In genomic region chr1:40094481-40095110, GRCh38 we compare ENCODE assay signal across 18 cellular contexts. TPM values are rescaled to one million over a fixed set of nuclear protein-coding genes. Genes with fewer than 3 reads are reported as not detected.
DNase-seq lines count a peak whose midpoint lies in the region; ATAC-seq and TF ChIP-seq lines count a peak whose summit lies in the region.
"Had no signal": no experiment of that assay in that cellular context is flagged by ENCODE, and none has a peak within 500 bp of the region (broad histone marks: within the 10 kb centered on the region; RNA-seq: fewer than 3 reads in every experiment).

No MANE protein-coding gene starts in this region.

- H3K9me3 ChIP-seq in left lung (no peaks in the 10 kb centered on the region), upper lobe of right lung (no peaks in the 10 kb centered on the region), MG63 (no peaks in the 10 kb centered on the region)
- H3K9me3 ChIP-seq: psoas muscle had no signal

- no peak for DNase-seq in T-helper 2 cell treated with Interferon-gamma antibody and Interleukin-4, amounts not matched to agents 5 μg/mL and 100 μg/mL, for 36 hours (ENCODE audit: low spot score)
- DNase-seq in T-helper 2 cell (no peak), NCI-H2227 treated with DMSO at 0.1 percent for 48 hours (lab: John Stamatoyannopoulos, UW) (peak; percentile 88), left lung (no peak), upper lobe of right lung (no peak), MG63 (no peak), NCI-H2107 treated with DMSO at 0.1 percent for 48 hours (lab: John Stamatoyannopoulos, UW; ENCODE audit: unreplicated experiment) (no peak)
- no peak for DNase-seq in activated CD4-positive, alpha-beta T cell treated with anti-CD3 and anti-CD28 coated beads, Interleukin-2, amount 10 ng/mL, durations not matched to agents 24 days and 14 days
- DNase-seq: activated CD4-positive, alpha-beta T cell treated with anti-CD3 and anti-CD28 coated beads, Interleukin-2, amount 50 U/mL, for 4 hours; activated naive CD4-positive, alpha-beta T cell treated with anti-CD3 and anti-CD28 coated beads for 36 hours; activated T-cell treated with anti-CD3 and anti-CD28 coated beads for 4 hours; GOT3; IMR-90; mesenchymal stem cell; NCI-H1105 treated with DMSO at 0.1 percent for 48 hours; NCI-H2171; nephron progenitor cell; psoas muscle had no signal

- peaks cover 29% of the 10 kb centered on the region for H3K4me1 Mint-ChIP-seq in T-helper 2 cell treated with Interferon-gamma antibody and Interleukin-4, amounts not matched to agents 5 μg/mL and 100 μg/mL, for 36 hours (ENCODE audit: low read depth)
- peaks cover 35% of the 10 kb centered on the region for H3K4me1 Mint-ChIP-seq in activated CD4-positive, alpha-beta T cell treated with anti-CD3 and anti-CD28 coated beads, Interleukin-2, amount 10 ng/mL, durations not matched to agents 24 days and 14 days

- no peaks in the 10 kb centered on the region for H3K27me3 ChIP-seq in left lung
- no peaks in the 10 kb centered on the region for H3K27me3 ChIP-seq in upper lobe of right lung
- H3K27me3 ChIP-seq in MG63 = no peaks in the 10 kb centered on the region

- H3K4me3 ChIP-seq in left lung = no peak overlapping the region
- no peak overlapping the region for H3K4me3 ChIP-seq in upper lobe of right lung
- no peak overlapping the region for H3K4me3 ChIP-seq in MG63
- H3K4me3 ChIP-seq: psoas muscle had no signal

- intact Hi-C loops in left lung (cut with DNase I) = no loop called here
- intact Hi-C loops in upper lobe of right lung (cut with DNase I) = no loop called here
- intact Hi-C loops in activated CD4-positive, alpha-beta T cell treated with anti-CD3 and anti-CD28 coated beads, Interleukin-2, amount 10 ng/mL, durations not matched to agents 24 days and 14 days (cut with micrococcal nuclease) = no loop called here

- H3K27ac Mint-ChIP-seq in T-helper 2 cell treated with Interferon-gamma antibody and Interleukin-4, amounts not matched to agents 5 μg/mL and 100 μg/mL, for 36 hours = peak overlapping the region; percentile 50
- no peak overlapping the region for H3K27ac Mint-ChIP-seq in activated CD4-positive, alpha-beta T cell treated with anti-CD3 and anti-CD28 coated beads, Interleukin-2, amount 10 ng/mL, durations not matched to agents 24 days and 14 days
- H3K27ac Mint-ChIP-seq: activated naive CD4-positive, alpha-beta T cell treated with anti-CD3 and anti-CD28 coated beads for 36 hours; nephron progenitor cell had no signal

- no peaks in the 10 kb centered on the region for H3K27me3 Mint-ChIP-seq in T-helper 2 cell treated with Interferon-gamma antibody and Interleukin-4, amounts not matched to agents 5 μg/mL and 100 μg/mL, for 36 hours (ENCODE audit: low read depth)
- H3K27me3 Mint-ChIP-seq in activated CD4-positive, alpha-beta T cell treated with anti-CD3 and anti-CD28 coated beads, Interleukin-2, amount 10 ng/mL, durations not matched to agents 24 days and 14 days = no peaks in the 10 kb centered on the region

- no peak for ATAC-seq in left lung
- ATAC-seq in upper lobe of right lung = peak; percentile 39
- ATAC-seq: psoas muscle had no signal

- TF ChIP-seq CTCF in left lung (IDR thresholded peaks at IDR 0.05) (no peak), upper lobe of right lung (IDR thresholded peaks at IDR 0.05) (no peak)

- H3K36me3 Mint-ChIP-seq in T-helper 2 cell treated with Interferon-gamma antibody and Interleukin-4, amounts not matched to agents 5 μg/mL and 100 μg/mL, for 36 hours (ENCODE audit: low read depth) = peaks cover 24% of the 10 kb centered on the region
- H3K36me3 Mint-ChIP-seq in activated CD4-positive, alpha-beta T cell treated with anti-CD3 and anti-CD28 coated beads, Interleukin-2, amount 10 ng/mL, durations not matched to agents 24 days and 14 days (ENCODE audit: low read depth) = peaks cover 36% of the 10 kb centered on the region

- H3K36me3 ChIP-seq in left lung = peaks cover 0 to 26% of the 10 kb centered on the region in 2 donors
- H3K36me3 ChIP-seq in upper lobe of right lung = peaks cover 27% of the 10 kb centered on the region
- peaks cover 12% of the 10 kb centered on the region for H3K36me3 ChIP-seq in MG63

- peak overlapping the region; percentile 55 to 84 for H3K27ac ChIP-seq in left lung
- H3K27ac ChIP-seq in upper lobe of right lung = peak overlapping the region; percentile 12
- H3K27ac ChIP-seq: psoas muscle had no signal

- no peaks in the 10 kb centered on the region for H3K9me3 Mint-ChIP-seq in T-helper 2 cell treated with Interferon-gamma antibody and Interleukin-4, amounts not matched to agents 5 μg/mL and 100 μg/mL, for 36 hours
- H3K9me3 Mint-ChIP-seq in activated CD4-positive, alpha-beta T cell treated with anti-CD3 and anti-CD28 coated beads, Interleukin-2, amount 10 ng/mL, durations not matched to agents 24 days and 14 days = no peaks in the 10 kb centered on the region
- H3K9me3 Mint-ChIP-seq: activated naive CD4-positive, alpha-beta T cell treated with anti-CD3 and anti-CD28 coated beads for 36 hours; nephron progenitor cell had no signal

- no peak overlapping the region for H3K4me3 Mint-ChIP-seq in T-helper 2 cell treated with Interferon-gamma antibody and Interleukin-4, amounts not matched to agents 5 μg/mL and 100 μg/mL, for 36 hours
- no peak overlapping the region for H3K4me3 Mint-ChIP-seq in activated CD4-positive, alpha-beta T cell treated with anti-CD3 and anti-CD28 coated beads, Interleukin-2, amount 10 ng/mL, durations not matched to agents 24 days and 14 days
- H3K4me3 Mint-ChIP-seq: activated naive CD4-positive, alpha-beta T cell treated with anti-CD3 and anti-CD28 coated beads for 36 hours had no signal

- H3K4me1 ChIP-seq in left lung (peaks cover 0 to 48% of the 10 kb centered on the region in 2 donors), upper lobe of right lung (peaks cover 12% of the 10 kb centered on the region)

RNA-seq across cellular contexts. Expression of gene PPT1, which starts 2.5 kb away (rescaled TPM):
- total RNA-seq in left lung (100 to 1,000 TPM; 164 to 195 TPM), upper lobe of right lung (166 TPM)
- 67.5 and 97.0 TPM in 2 replicates for total RNA-seq in MG63 (2014; rRNA removed; shearing (Covaris generic); ENCODE audit: low replicate concordance)
- 99.0 and 102 TPM in 2 replicates for total RNA-seq in activated CD4-positive, alpha-beta T cell treated with anti-CD3 and anti-CD28 coated beads, Interleukin-2, amount 10 ng/mL, durations not matched to agents 24 days and 14 days

RNA-seq across cellular contexts. Expression of gene CAP1, which starts 54.1 kb away (rescaled TPM):
- 100 to 1,000 TPM; 366 to 501 TPM for total RNA-seq in left lung
- total RNA-seq in upper lobe of right lung = 373 TPM
- 164 and 175 TPM in 2 replicates for total RNA-seq in MG63 (2014; rRNA removed; shearing (Covaris generic); ENCODE audit: low replicate concordance)
- total RNA-seq in activated CD4-positive, alpha-beta T cell treated with anti-CD3 and anti-CD28 coated beads, Interleukin-2, amount 10 ng/mL, durations not matched to agents 24 days and 14 days = 417 and 440 TPM in 2 replicates
